ENCODE assay signal across 20 cellular contexts in the genomic region with DNA sequence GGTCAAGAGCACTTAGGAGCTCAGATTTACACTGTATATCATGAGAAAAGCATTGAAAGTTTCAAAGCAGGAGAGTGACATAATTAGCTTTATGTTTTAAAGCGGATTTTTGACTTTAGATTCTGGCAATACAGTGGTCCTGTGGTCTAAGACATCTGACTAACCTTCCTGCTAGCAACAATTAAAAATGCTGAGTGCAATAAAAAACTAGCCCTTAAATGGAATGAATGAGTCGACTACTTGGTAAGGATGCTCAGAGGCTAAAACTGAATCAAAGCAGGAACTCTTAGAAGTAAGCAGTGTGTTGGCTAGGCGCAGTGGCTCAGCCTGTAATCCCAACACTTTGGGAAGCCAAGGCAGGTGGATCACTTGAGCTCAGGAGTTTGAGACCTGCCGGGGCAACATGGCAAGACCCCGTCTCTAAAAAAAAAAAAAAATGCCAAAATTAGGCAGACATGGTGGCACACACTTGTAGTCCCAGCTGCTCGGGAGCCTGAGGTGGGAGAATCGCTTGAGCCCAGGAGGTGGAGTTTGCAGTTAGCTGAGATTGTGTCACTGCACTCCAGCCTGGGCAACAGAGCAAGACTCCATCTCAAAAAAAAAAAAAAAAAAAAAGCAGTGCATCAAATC. TPM values are rescaled to one million over a fixed set of nuclear protein-coding genes. Genes with fewer than 3 reads are reported as not detected.
DNase-seq lines count a peak whose midpoint lies in the region; ATAC-seq and TF ChIP-seq lines count a peak whose summit lies in the region.
"Had no signal": no experiment of that assay in that cellular context is flagged by ENCODE, and none has a peak within 500 bp of the region (broad histone marks: within the 10 kb centered on the region; RNA-seq: fewer than 3 reads in every experiment).

No MANE protein-coding gene starts in this region.

- no peaks in the 10 kb centered on the region for H3K27me3 Mint-ChIP-seq in WTC11 (ENCODE audit: low read depth)

- TF ChIP-seq POLR2A in Peyer's patch (IDR thresholded peaks at IDR 0.05), result no peak

- no peaks in the 10 kb centered on the region for H3K9me3 ChIP-seq in HEK293 (ENCODE audit: control insufficient read depth, insufficient read depth, low read depth, low read length)
- H3K9me3 ChIP-seq in lower lobe of right lung, result no peaks in the 10 kb centered on the region
- H3K9me3 ChIP-seq in Peyer's patch, result no peaks in the 10 kb centered on the region
- H3K9me3 ChIP-seq: heart left ventricle, uterus had no signal

- H3K4me1 Mint-ChIP-seq in WTC11, result peaks cover 47% of the 10 kb centered on the region

- H3K27ac Mint-ChIP-seq in WTC11, result peak overlapping the region; percentile 80

- H3K36me3 Mint-ChIP-seq in WTC11, result peaks cover 6% of the 10 kb centered on the region; the same call in 1 of the 2 replicates

- no peaks in the 10 kb centered on the region; a peak in 1 of 3 replicates for H3K36me3 ChIP-seq in HEK293 (ENCODE audit: control insufficient read depth in 2 of 2, insufficient read depth in 1 of 2, low read length in 2 of 2)
- no peaks in the 10 kb centered on the region for H3K36me3 ChIP-seq in lower lobe of right lung
- H3K36me3 ChIP-seq in Peyer's patch, result no peaks in the 10 kb centered on the region
- H3K36me3 ChIP-seq: heart left ventricle, uterus had no signal

- H3K4me3 Mint-ChIP-seq in WTC11, result no peak overlapping the region

- H3K4me3 ChIP-seq in HEK293 (ENCODE audit: low read depth, low read length) (no peak overlapping the region), lower lobe of right lung (no peak overlapping the region), Peyer's patch (no peak overlapping the region)
- H3K4me3 ChIP-seq: GM12878, GM23248, heart left ventricle, uterus had no signal

- POLR2A ChIA-PET in HEK293 (lab: Yijun Ruan, JAX), result interaction anchor here (0.8 kb wide), 1 partner anchor 186 kb away, joined by 3 read pairs; no protein-coding TSS in a partner anchor
- POLR2A ChIA-PET in WTC11 (lab: Charles Lee), result interaction anchor here (1.2 kb wide), 1 partner anchor 13 kb away, joined by 3 read pairs; no protein-coding TSS in a partner anchor

- H3K27me3 ChIP-seq in lower lobe of right lung (ENCODE audit: low read depth) (no peaks in the 10 kb centered on the region), Peyer's patch (no peaks in the 10 kb centered on the region)
- H3K27me3 ChIP-seq: heart left ventricle, uterus had no signal

- H3K9me3 Mint-ChIP-seq in WTC11, result no peaks in the 10 kb centered on the region

- no peak for ATAC-seq in WTC11
- ATAC-seq in lower lobe of right lung, result no peak
- ATAC-seq: GM12878, heart left ventricle had no signal

- DNase-seq in AG08395 (ENCODE audit: low spot score), result peak; percentile 62
- DNase-seq in WTC11 (ENCODE audit: low spot score), result no peak
- peak; percentile 66 for DNase-seq in iris pigment epithelial cell (ENCODE audit: low read depth)
- no peak for DNase-seq in lower lobe of right lung
- DNase-seq in Peyer's patch, result no peak
- DNase-seq in NCI-H345 treated with DMSO at 0.1 percent for 48 hours (lab: John Stamatoyannopoulos, UW; ENCODE audit: unreplicated experiment), result no peak
- DNase-seq in superior temporal gyrus (ENCODE audit: extremely low spot score), result no peak
- DNase-seq: activated gamma-delta T cell, amniotic stem cell, GM23248, heart left ventricle, islet precursor cell, midbrain, MM.1S, NCI-H1694 treated with DMSO at 0.1 percent for 48 hours, NCI-H526, retina, uterus had no signal

- TF ChIP-seq CTCF in HEK293 (tag by site-specific recombination; IDR thresholded peaks at IDR 0.05) (no peak), WTC11 (IDR thresholded peaks at IDR 0.05) (no peak), lower lobe of right lung (IDR thresholded peaks at IDR 0.05) (no peak), Peyer's patch (IDR thresholded peaks at IDR 0.05) (no peak)

- H3K27ac ChIP-seq in HEK293 (ENCODE audit: extremely low read depth, low read depth, low read length), result no peak overlapping the region
- H3K27ac ChIP-seq in lower lobe of right lung, result no peak overlapping the region
- H3K27ac ChIP-seq in Peyer's patch, result no peak overlapping the region
- H3K27ac ChIP-seq: heart left ventricle, uterus had no signal

- CTCF ChIA-PET in HEK293 (lab: Yijun Ruan, JAX), result interaction anchor here (0.5 to 1.2 kb wide), 4 partner anchors 54 to 504 kb away, joined by 3 to 5 read pairs (median 4); no protein-coding TSS in a partner anchor
- CTCF ChIA-PET in WTC11 (lab: Charles Lee), result interaction anchor here (0.7 to 1.4 kb wide), 3 partner anchors 9 to 187 kb away, joined by 3 to 6 read pairs (median 4); no protein-coding TSS in a partner anchor

- intact Hi-C loops in lower lobe of right lung (cut with DNase I), result no loop called here

- H3K4me1 ChIP-seq in HEK293 (ENCODE audit: control insufficient read depth, insufficient read depth, low read length) (0 out of 2 replicates have a peak, but pooled peaks cover under 1% of the 10 kb centered on the region), lower lobe of right lung (no peaks in the 10 kb centered on the region), Peyer's patch (no peaks in the 10 kb centered on the region)
- H3K4me1 ChIP-seq: uterus had no signal

TF ChIP-seq in HEK293, 187 proteins besides CTCF, POLR2A, EP300 and RAD21:
- TF ChIP-seq, protein P1, sequence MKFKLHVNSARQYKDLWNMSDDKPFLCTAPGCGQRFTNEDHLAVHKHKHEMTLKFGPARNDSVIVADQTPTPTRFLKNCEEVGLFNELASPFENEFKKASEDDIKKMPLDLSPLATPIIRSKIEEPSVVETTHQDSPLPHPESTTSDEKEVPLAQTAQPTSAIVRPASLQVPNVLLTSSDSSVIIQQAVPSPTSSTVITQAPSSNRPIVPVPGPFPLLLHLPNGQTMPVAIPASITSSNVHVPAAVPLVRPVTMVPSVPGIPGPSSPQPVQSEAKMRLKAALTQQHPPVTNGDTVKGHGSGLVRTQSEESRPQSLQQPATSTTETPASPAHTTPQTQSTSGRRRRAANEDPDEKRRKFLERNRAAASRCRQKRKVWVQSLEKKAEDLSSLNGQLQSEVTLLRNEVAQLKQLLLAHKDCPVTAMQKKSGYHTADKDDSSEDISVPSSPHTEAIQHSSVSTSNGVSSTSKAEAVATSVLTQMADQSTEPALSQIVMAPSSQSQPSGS (tag by site-specific recombination; IDR thresholded peaks at IDR 0.05; ENCODE audit: low read depth), result no peak
- peak; percentile 80 for TF ChIP-seq ZNF121 (tag by site-specific recombination; IDR thresholded peaks at IDR 0.05)

TF ChIP-seq in WTC11, 78 proteins besides CTCF, POLR2A, EP300 and RAD21:
- TF ChIP-seq ETV6 (CRISPR knock-in tag; IDR thresholded peaks at IDR 0.05) (0 out of 2 replicates have a peak, but pooled peaks have one; percentile 20), ZNF416 (CRISPR knock-in tag; IDR thresholded peaks at IDR 0.05) (no peak)
- TF ChIP-seq, protein P2, sequence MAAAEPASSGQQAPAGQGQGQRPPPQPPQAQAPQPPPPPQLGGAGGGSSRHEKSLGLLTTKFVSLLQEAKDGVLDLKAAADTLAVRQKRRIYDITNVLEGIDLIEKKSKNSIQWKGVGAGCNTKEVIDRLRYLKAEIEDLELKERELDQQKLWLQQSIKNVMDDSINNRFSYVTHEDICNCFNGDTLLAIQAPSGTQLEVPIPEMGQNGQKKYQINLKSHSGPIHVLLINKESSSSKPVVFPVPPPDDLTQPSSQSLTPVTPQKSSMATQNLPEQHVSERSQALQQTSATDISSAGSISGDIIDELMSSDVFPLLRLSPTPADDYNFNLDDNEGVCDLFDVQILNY (CRISPR knock-in tag; IDR thresholded peaks at IDR 0.05), result no peak

RNA-seq across cellular contexts. Expression of a gene that starts 18.9 kb away (rescaled TPM):
- total RNA-seq in WTC11 (2021), result 56.7 to 69.4 TPM (median 58.4 TPM) in 3 replicates
- total RNA-seq in lower lobe of right lung, result 11.0 TPM
- 10 to 100 TPM in 2 of 4 donors, 1 to 10 TPM in 2; 3.5 to 39.6 (median 10.5) TPM for total RNA-seq in Peyer's patch

Comparison
In these comparisons a context has a peak if more than half of its experiments do, and no peak if none do; other contexts are left out.
1. DNase-seq: peak in AG08395 (single experiment) and iris pigment epithelial cell (single experiment); none in WTC11 (single experiment), lower lobe of right lung (single experiment), Peyer's patch (0 of 3), NCI-H345 treated with DMSO at 0.1 percent for 48 hours (single experiment) and superior temporal gyrus (single experiment).